31 cellular contexts compared by ENCODE assay signal in the genomic region with DNA sequence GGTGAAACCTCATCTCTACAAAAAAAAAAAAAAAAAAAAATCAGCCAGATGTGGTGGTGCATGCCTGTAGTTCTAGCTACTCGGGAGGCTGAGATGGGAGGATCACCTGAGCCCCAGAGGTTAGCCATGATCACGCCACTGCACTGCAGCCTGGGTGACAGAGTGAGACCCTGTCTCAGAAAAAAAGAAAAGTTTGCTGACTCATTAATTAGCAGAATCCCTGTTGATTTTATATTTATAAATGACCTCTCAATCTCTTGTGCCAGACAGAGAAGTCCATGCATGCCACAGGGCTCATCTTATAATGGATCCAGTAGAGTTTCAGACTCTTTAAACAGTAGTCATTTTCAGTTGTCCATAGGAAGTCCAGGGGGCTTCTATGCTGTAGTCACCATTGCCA. TPM values are rescaled to one million over a fixed set of nuclear protein-coding genes. Genes with fewer than 3 reads are reported as not detected.
"Had no signal": no experiment of that assay in that cellular context is flagged by ENCODE, and none has a peak within 500 bp of the region (broad histone marks: within the 10 kb centered on the region; RNA-seq: fewer than 3 reads in every experiment).

No MANE protein-coding gene starts in this region.

- H3K4me3 Mint-ChIP-seq: immature natural killer cell; naive thymus-derived CD8-positive, alpha-beta T cell; nephron; neural crest cell; stimulated activated memory B cell treated with anti-CD40 and anti-IgM and Interleukin-4, amounts not matched to agents 10 μg/mL and 1 μg/mL and 100 μg/mL, for 72 hours; stimulated activated naive CD8-positive, alpha-beta T cell treated with anti-CD3 and anti-CD28 coated beads, Interleukin-15, amount 100 ng/mL, for 72 hours; type B pancreatic cell had no signal

- DNase-seq: hypothalamus; immature natural killer cell; kidney; left colon; left lung; lower lobe of right lung; mammary epithelial cell; mesenchymal stem cell; naive thymus-derived CD8-positive, alpha-beta T cell; nucleus accumbens; pancreas; posterior cingulate gyrus; retina; right cardiac atrium; sigmoid colon; small intestine; spleen; stimulated activated CD4-positive, alpha-beta T cell treated with anti-CD3 and anti-CD28 coated beads, Interleukin-4, amount 100 ng/mL, for 4 hours; stimulated activated CD8-positive, alpha-beta memory T cell treated with anti-CD3 and anti-CD28 coated beads, Interleukin-4, amount 100 ng/mL, for 48 hours; stimulated activated naive CD4-positive, alpha-beta T cell treated with Interleukin-2 at 50 U/mL for 16 hours; stimulated activated naive CD8-positive, alpha-beta T cell treated with anti-CD3 and anti-CD28 coated beads, Interleukin-15, amount 100 ng/mL, for 72 hours; substantia nigra; uterus had no signal

- H3K27ac Mint-ChIP-seq: immature natural killer cell; nephron; stimulated activated memory B cell treated with anti-CD40 and anti-IgM and Interleukin-4, amounts not matched to agents 10 μg/mL and 1 μg/mL and 100 μg/mL, for 72 hours; stimulated activated naive CD8-positive, alpha-beta T cell treated with anti-CD3 and anti-CD28 coated beads, Interleukin-15, amount 100 ng/mL, for 72 hours; type B pancreatic cell had no signal

- H3K27me3 ChIP-seq: left lung, pancreas, sigmoid colon, spleen, tibial nerve, uterus had no signal

- H3K9me3 ChIP-seq: left lung, lower lobe of right lung, pancreas, prostate gland, sigmoid colon, spleen, tibial nerve, uterus had no signal

- H3K27ac ChIP-seq: left lung, lower lobe of right lung, pancreas, prostate gland, sigmoid colon, spleen, tibial nerve, uterus had no signal

- H3K4me1 ChIP-seq: prostate gland, uterus had no signal

- ATAC-seq: left colon; left lung; lower lobe of right lung; naive thymus-derived CD8-positive, alpha-beta T cell; pancreas; right cardiac atrium; stimulated activated memory B cell treated with anti-CD40 and anti-IgM and Interleukin-4, amounts not matched to agents 10 μg/mL and 1 μg/mL and 100 μg/mL, for 72 hours; stimulated activated naive CD8-positive, alpha-beta T cell treated with anti-CD3 and anti-CD28 coated beads, Interleukin-15, amount 100 ng/mL, for 72 hours had no signal

- H3K4me1 Mint-ChIP-seq: immature natural killer cell, nephron, neural crest cell had no signal

- H3K36me3 ChIP-seq: pancreas, prostate gland, uterus had no signal

- FAIRE-seq: islet of Langerhans, kidney, pancreas, small intestine had no signal

- H3K9me3 Mint-ChIP-seq: immature natural killer cell; neural crest cell; stimulated activated memory B cell treated with anti-CD40 and anti-IgM and Interleukin-4, amounts not matched to agents 10 μg/mL and 1 μg/mL and 100 μg/mL, for 72 hours; stimulated activated naive CD8-positive, alpha-beta T cell treated with anti-CD3 and anti-CD28 coated beads, Interleukin-15, amount 100 ng/mL, for 72 hours; type B pancreatic cell had no signal

- H3K4me3 ChIP-seq: left lung, lower lobe of right lung, pancreas, prostate gland, sigmoid colon, spleen, tibial nerve, uterus had no signal

- H3K27me3 Mint-ChIP-seq: naive thymus-derived CD8-positive, alpha-beta T cell; stimulated activated memory B cell treated with anti-CD40 and anti-IgM and Interleukin-4, amounts not matched to agents 10 μg/mL and 1 μg/mL and 100 μg/mL, for 72 hours; stimulated activated naive CD8-positive, alpha-beta T cell treated with anti-CD3 and anti-CD28 coated beads, Interleukin-15, amount 100 ng/mL, for 72 hours; type B pancreatic cell had no signal

RNA-seq across cellular contexts. Expression of a gene that starts 59.7 kb away (rescaled TPM):
- total RNA-seq: mammary epithelial cell, neural crest cell, osteoblast had no signal
- polyA plus RNA-seq: mammary epithelial cell; naive thymus-derived CD8-positive, alpha-beta T cell had no signal
